34 cellular contexts compared by ENCODE assay signal in the genomic region with DNA sequence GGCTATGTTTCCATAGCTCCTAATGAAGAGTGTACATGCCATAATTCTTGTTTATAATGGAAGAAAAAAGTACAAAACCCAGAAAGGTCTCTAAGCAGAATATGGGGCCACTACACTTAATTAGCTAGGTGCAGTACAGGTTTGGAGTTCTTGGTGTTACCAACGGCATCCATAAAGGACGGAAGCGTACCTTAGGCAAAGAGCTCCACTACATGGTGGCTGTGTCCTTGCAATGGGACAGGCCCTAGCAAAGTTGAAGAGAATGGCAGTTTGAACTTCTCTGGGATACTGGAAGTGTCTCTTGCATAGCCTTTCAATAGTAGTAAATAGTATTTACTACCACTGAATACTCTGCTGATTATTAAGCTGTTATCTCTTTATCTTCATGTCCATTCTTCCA.
"Had no signal": no experiment of that assay in that cellular context is flagged by ENCODE, and none has a peak within 500 bp of the region (broad histone marks: within the 10 kb centered on the region; RNA-seq: fewer than 3 reads in every experiment).

No MANE protein-coding gene starts in this region.

- H3K27me3 ChIP-seq: adrenal gland, body of pancreas, esophagus squamous epithelium, gastroesophageal sphincter had no signal

- DNase-seq: activated CD4-positive, alpha-beta memory T cell treated with anti-CD3 and anti-CD28 coated beads for 36 hours; activated CD4-positive, alpha-beta T cell treated with anti-CD3 and anti-CD28 coated beads for 36 hours; activated CD4-positive, alpha-beta T cell treated with anti-CD3 and anti-CD28 coated beads, Interleukin-2, amount 10 ng/mL, durations not matched to agents 24 days and 14 days; activated CD4-positive, CD25-positive, alpha-beta regulatory T cell; activated CD4-positive, CD25-positive, alpha-beta regulatory T cell treated with anti-CD3 and anti-CD28 coated beads, Interleukin-2, amount 50 U/mL, for 72 hours; activated CD8-positive, alpha-beta memory T cell treated with anti-CD3 and anti-CD28 coated beads, Interleukin-2, amount 10 ng/mL, durations not matched to agents 7 days and 5 days; activated CD8-positive, alpha-beta memory T cell treated with anti-CD3 and anti-CD28 coated beads, Interleukin-2, amount 50 U/mL, for 4 hours; activated CD8-positive, alpha-beta T cell treated with anti-CD3 and anti-CD28 coated beads, Interleukin-2, amount 10 ng/mL, durations not matched to agents 7 days and 5 days; activated effector memory CD4-positive, alpha-beta T cell treated with anti-CD3 and anti-CD28 coated beads, Interleukin-2, amount 50 U/mL, for 16 hours; activated naive CD4-positive, alpha-beta T cell treated with anti-CD3 and anti-CD28 coated beads for 36 hours; activated naive CD8-positive, alpha-beta T cell treated with anti-CD3 and anti-CD28 coated beads for 36 hours; activated naive CD8-positive, alpha-beta T cell treated with anti-CD3 and anti-CD28 coated beads, Interleukin-2, amount 50 U/mL, for 24 hours; activated T-cell treated with anti-CD3 and anti-CD28 coated beads, Interleukin-2, amount 50 U/mL, for 1 hour; activated T-cell treated with anti-CD3 and anti-CD28 coated beads, Interleukin-2, amount 50 U/mL, for 48 hours; adrenal gland; amygdala; aorta; body of pancreas; caudate nucleus; cortex of kidney; dermis blood vessel endothelial cell; effector CD4-positive, alpha-beta T cell; effector memory CD8-positive, alpha-beta T cell; esophagus squamous epithelium; foreskin melanocyte; T-helper 1 cell; T-helper 17 cell; T1000; WERI-Rb-1 had no signal

- H3K4me1 ChIP-seq: adrenal gland, body of pancreas, esophagus squamous epithelium, gastroesophageal sphincter had no signal

- H3K9me3 ChIP-seq: adrenal gland, body of pancreas, gastroesophageal sphincter had no signal

- ATAC-seq: activated CD4-positive, alpha-beta T cell treated with anti-CD3 and anti-CD28 coated beads for 36 hours; activated CD8-positive, alpha-beta memory T cell treated with anti-CD3 and anti-CD28 coated beads, Interleukin-2, amount 10 ng/mL, durations not matched to agents 7 days and 5 days; activated CD8-positive, alpha-beta T cell treated with anti-CD3 and anti-CD28 coated beads, Interleukin-2, amount 10 ng/mL, durations not matched to agents 7 days and 5 days; activated naive CD8-positive, alpha-beta T cell treated with anti-CD3 and anti-CD28 coated beads, Interleukin-2, amount 50 U/mL, for 24 hours; body of pancreas; effector memory CD8-positive, alpha-beta T cell; gastroesophageal sphincter; T-helper 17 cell had no signal

- H3K4me3 ChIP-seq: adrenal gland, body of pancreas, esophagus squamous epithelium, gastroesophageal sphincter had no signal

- H3K36me3 ChIP-seq: adrenal gland, esophagus squamous epithelium, gastroesophageal sphincter, WERI-Rb-1 had no signal

- H3K27ac ChIP-seq: adrenal gland, body of pancreas, epithelial cell of prostate, esophagus squamous epithelium, gastroesophageal sphincter, WERI-Rb-1 had no signal

- FAIRE-seq: colon, endometrium, endothelial cell of umbilical vein had no signal
